Comparison of ENCODE assay signal across 1 cellular context in genomic region chr18:77000527-77000926, GRCh38.
TF ChIP-seq lines count a peak whose summit lies in the region.

No MANE protein-coding gene starts in this region.

TF ChIP-seq in HepG2, 621 proteins besides CTCF, POLR2A, EP300 and RAD21 (continued from another document):
- peak in 1 of 2 experiments; percentile 28; a peak in 1 of 4 replicates for TF ChIP-seq HMGXB4 (CRISPR knock-in tag; IDR thresholded peaks at IDR 0.05; ENCODE audit: borderline replicate concordance in 1 of 2, low read depth in 1 of 2)
- no peak for TF ChIP-seq ZBTB40 (IDR thresholded peaks at IDR 0.05)
- no peak for TF ChIP-seq ZBTB40 (CRISPR knock-in tag; IDR thresholded peaks at IDR 0.05)
- TF ChIP-seq, protein P1, sequence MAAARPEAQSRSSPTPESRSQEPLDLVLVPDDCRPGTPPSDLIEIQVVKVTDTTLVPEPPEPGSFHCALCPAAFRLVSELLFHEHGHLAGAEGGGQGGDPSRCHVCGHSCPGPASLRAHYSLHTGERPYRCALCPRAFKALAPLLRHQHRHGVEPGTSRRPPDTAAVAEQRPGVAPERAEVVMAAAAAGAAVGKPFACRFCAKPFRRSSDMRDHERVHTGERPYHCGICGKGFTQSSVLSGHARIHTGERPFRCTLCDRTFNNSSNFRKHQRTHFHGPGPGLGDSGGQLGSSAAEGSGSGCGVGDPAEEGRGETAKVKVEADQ (CRISPR knock-in tag; IDR thresholded peaks at IDR 0.05; ENCODE audit: borderline replicate concordance): no peak
- no peak for TF ChIP-seq HOXA9 (CRISPR knock-in tag; IDR thresholded peaks at IDR 0.05; ENCODE audit: borderline replicate concordance)
- TF ChIP-seq ZNF530 (CRISPR knock-in tag; IDR thresholded peaks at IDR 0.05; ENCODE audit: low read depth): no peak
- peak; percentile 29; the same call in 1 of the 2 replicates for TF ChIP-seq SALL1 (CRISPR knock-in tag; IDR thresholded peaks at IDR 0.05)
